Comparison of ENCODE assay signal across 12 cellular contexts in genomic region chr19:10758978-10759377, GRCh38. TPM values are rescaled to one million over a fixed set of nuclear protein-coding genes. Genes with fewer than 3 reads are reported as not detected.
DNase-seq lines count a peak whose midpoint lies in the region; ATAC-seq, FAIRE-seq and TF ChIP-seq lines count a peak whose summit lies in the region.
"Had no signal": no experiment of that assay in that cellular context is flagged by ENCODE, and none has a peak within 500 bp of the region (broad histone marks: within the 10 kb centered on the region; RNA-seq: fewer than 3 reads in every experiment).

No MANE protein-coding gene starts in this region.

- H4K91ac ChIP-seq in IMR-90 (ENCODE audit: insufficient read depth, low read depth, low read length) = no peak overlapping the region

- in situ Hi-C loops in IMR-90 (cut with MboI; ENCODE audit: low sequenced_read_pairs) = no loop called here

- no peak overlapping the region for H4K5ac ChIP-seq in IMR-90 (ENCODE audit: low read depth, low read length)

- no peak overlapping the region for H3K23ac ChIP-seq in IMR-90 (ENCODE audit: low read depth, low read length)

- no peak overlapping the region for H2BK120ac ChIP-seq in IMR-90 (ENCODE audit: low read depth, low read length)

- H2AFZ ChIP-seq in DND-41 (ENCODE audit: low read depth, low read length) (no peak overlapping the region), IMR-90 (replicated peaks; ENCODE audit: low read length, poor library complexity) (no peak overlapping the region), astrocyte (ENCODE audit: low read depth, low read length) (no peak overlapping the region)

- no peak overlapping the region for H3K18ac ChIP-seq in IMR-90 (ENCODE audit: low read depth, low read length)

- ATAC-seq in DND-41 (ENCODE audit: insufficient read depth, low read depth) (no peak), IMR-90 (ENCODE audit: low read depth) (no peak), GM21825 (IDR thresholded peaks at IDR 0.05; ENCODE audit: unreplicated experiment) (no peak)

- H3K36me3 ChIP-seq in DND-41 (ENCODE audit: insufficient read depth, low read length) = peaks cover 36% of the 10 kb centered on the region
- peaks cover 17% of the 10 kb centered on the region for H3K36me3 ChIP-seq in IMR-90 (ENCODE audit: control insufficient read depth, insufficient read depth, low read length)
- H3K36me3 ChIP-seq in astrocyte (ENCODE audit: insufficient read depth, low read length) = peaks cover 4% of the 10 kb centered on the region

- no peak overlapping the region for H2BK5ac ChIP-seq in IMR-90 (ENCODE audit: low read depth, low read length, poor library complexity, severe bottlenecking)

- H3K27me3 ChIP-seq in DND-41 (ENCODE audit: insufficient read depth, low read length, poor library complexity) = no peaks in the 10 kb centered on the region
- no peaks in the 10 kb centered on the region for H3K27me3 ChIP-seq in IMR-90 (ENCODE audit: control insufficient read depth, insufficient read depth, low read length)
- no peaks in the 10 kb centered on the region for H3K27me3 ChIP-seq in astrocyte (ENCODE audit: insufficient read depth, low read length)
- H3K27me3 ChIP-seq: esophagus muscularis mucosa had no signal

- H3K56ac ChIP-seq in IMR-90 (ENCODE audit: extremely low read depth, insufficient read depth, low read length) = 0 out of 2 replicates have a peak overlapping the region, but pooled peaks have one; percentile 6

- H3K9me1 ChIP-seq in IMR-90 (ENCODE audit: insufficient read depth, low read length) = peaks cover 24% of the 10 kb centered on the region

- no peak for TF ChIP-seq POLR2A in IMR-90 (IDR thresholded peaks at IDR 0.05; ENCODE audit: low read depth, low read length)

- peak overlapping the region; percentile 46; the same call in 1 of the 2 replicates for H3K9ac ChIP-seq in DND-41 (ENCODE audit: low read depth, low read length)
- H3K9ac ChIP-seq in IMR-90 (ENCODE audit: low read depth, low read length) = no peak overlapping the region
- no peak overlapping the region for H3K9ac ChIP-seq in astrocyte (ENCODE audit: low read length)

- H3K27me3 Mint-ChIP-seq in astrocyte (ENCODE audit: low read depth, unreplicated experiment) = no peaks in the 10 kb centered on the region
- H3K27me3 Mint-ChIP-seq in nephron progenitor cell (ENCODE audit: low read depth, poor library complexity) = no peaks in the 10 kb centered on the region

- H4K8ac ChIP-seq in IMR-90 (ENCODE audit: low read depth in 2 of 2, low read length in 2 of 2) = no peak overlapping the region

- H3K9me3 ChIP-seq in DND-41 (ENCODE audit: insufficient read depth, low read length, severe bottlenecking) = no peaks in the 10 kb centered on the region
- H3K9me3 ChIP-seq in IMR-90 (ENCODE audit: control insufficient read depth, insufficient read depth, low read length) = no peaks in the 10 kb centered on the region
- no peaks in the 10 kb centered on the region for H3K9me3 ChIP-seq in astrocyte (ENCODE audit: insufficient read depth, low read depth, low read length)
- H3K9me3 ChIP-seq: esophagus muscularis mucosa had no signal

- no peak for TF ChIP-seq CTCF in DND-41 (IDR thresholded peaks at IDR 0.05; ENCODE audit: borderline replicate concordance, extremely low read depth, low read length, poor library complexity, severe bottlenecking)
- no peak for TF ChIP-seq CTCF in IMR-90 (conservative IDR thresholded peaks at IDR 0.05; ENCODE audit: low read depth, low read length)
- no peak for TF ChIP-seq CTCF in astrocyte (IDR thresholded peaks at IDR 0.05; ENCODE audit: insufficient read depth, low read depth, low read length)
- no peak for TF ChIP-seq CTCF in nephron progenitor cell (IDR thresholded peaks at IDR 0.05)

- POLR2A ChIA-PET in IMR-90 (lab: Charles Lee; ENCODE audit: unreplicated experiment) = no interaction called here

- H4K20me1 ChIP-seq in DND-41 (ENCODE audit: insufficient read depth, low read length) (peaks cover 56% of the 10 kb centered on the region), IMR-90 (ENCODE audit: insufficient read depth, low read length) (peaks cover 66% of the 10 kb centered on the region), astrocyte (ENCODE audit: insufficient read depth, low read length) (peaks cover 80% of the 10 kb centered on the region)

- H3K4me3 Mint-ChIP-seq in astrocyte (ENCODE audit: unreplicated experiment) = no peak overlapping the region
- H3K4me3 Mint-ChIP-seq in nephron progenitor cell = no peak overlapping the region

- DNase-seq in DND-41 (no peak), IMR-90 (no peak), astrocyte (ENCODE audit: low read depth) (no peak), nephron progenitor cell (no peak), NCI-H1417 (lab: John Stamatoyannopoulos, UW) (no peak), AG08396 (ENCODE audit: low spot score) (no peak)
- DNase-seq in stimulated activated CD4-positive, alpha-beta T cell treated with anti-CD3 and anti-CD28 coated beads, Interleukin-4, amount 100 ng/mL, for 1 hour = no peak
- DNase-seq: NCI-H1105 treated with DMSO at 0.1 percent for 48 hours had no signal

- peaks cover 3% of the 10 kb centered on the region for H3K9me3 Mint-ChIP-seq in astrocyte (ENCODE audit: unreplicated experiment)
- no peaks in the 10 kb centered on the region for H3K9me3 Mint-ChIP-seq in nephron progenitor cell

- CTCF ChIA-PET in IMR-90 (lab: Yijun Ruan, JAX) = interaction anchor here (0.6 kb wide), 1 partner anchor 29 kb away, joined by 3 read pairs; no protein-coding TSS in a partner anchor

- H3K79me2 ChIP-seq in DND-41 (ENCODE audit: insufficient read depth, low read length) = peaks cover 74% of the 10 kb centered on the region
- peaks cover 57% of the 10 kb centered on the region for H3K79me2 ChIP-seq in astrocyte (ENCODE audit: insufficient read depth, low read length)

- H3K27ac Mint-ChIP-seq in astrocyte (ENCODE audit: unreplicated experiment) = peak overlapping the region; percentile 55
- peak overlapping the region; percentile 79 for H3K27ac Mint-ChIP-seq in nephron progenitor cell

- no peak overlapping the region for H3K14ac ChIP-seq in IMR-90 (replicated peaks; ENCODE audit: low read depth, low read length)

- no peak overlapping the region for H2AK5ac ChIP-seq in IMR-90 (ENCODE audit: low read depth, low read length)

- H3K4me1 Mint-ChIP-seq in astrocyte (ENCODE audit: low read depth, unreplicated experiment) (peaks cover 7% of the 10 kb centered on the region), nephron progenitor cell (peaks cover 21% of the 10 kb centered on the region)

- 100% methylated on average over 1 of the region's 5 CpGs; no CpG with 5 or more reads in 1 of the 2 experiments for WGBS in IMR-90 (ENCODE audit: extremely low coverage in 2 of 2, insufficient read length in 1 of 2), 2 experiments

- H2BK15ac ChIP-seq in IMR-90 (ENCODE audit: low read depth, low read length) = no peak overlapping the region

- H3K4me1 ChIP-seq in DND-41 (ENCODE audit: insufficient read depth, low read length) (peaks cover 27% of the 10 kb centered on the region), IMR-90 (ENCODE audit: control insufficient read depth, insufficient read depth, low read length) (no peaks in the 10 kb centered on the region; the same call in 1 of the 2 replicates), astrocyte (ENCODE audit: insufficient read depth, low read length) (peaks cover 6% of the 10 kb centered on the region)

- BruUV-seq in IMR-90 (replicated peaks; lab: Mats Ljungman, UMichigan) = no TSS peak

- H3K27ac ChIP-seq in DND-41 (ENCODE audit: low read length) = peak overlapping the region; percentile 85
- no peak overlapping the region for H3K27ac ChIP-seq in IMR-90 (ENCODE audit: insufficient read depth, low read length)
- H3K27ac ChIP-seq in astrocyte (ENCODE audit: low read depth, low read length) = no peak overlapping the region

- H3K36me3 Mint-ChIP-seq in astrocyte (ENCODE audit: low read depth, unreplicated experiment) (peaks cover 28% of the 10 kb centered on the region), nephron progenitor cell (ENCODE audit: low read depth) (peaks cover 23% of the 10 kb centered on the region)

- H3K4ac ChIP-seq in IMR-90 (ENCODE audit: low read depth, low read length) = no peak overlapping the region

- no peak overlapping the region for H2BK20ac ChIP-seq in IMR-90 (ENCODE audit: low read depth, low read length)

- peaks cover 24 to 88% of the 10 kb centered on the region in 2 experiments for H3K79me1 ChIP-seq in IMR-90 (ENCODE audit: low read depth in 1 of 2, low read length in 2 of 2)

- no peak overlapping the region for H2AK9ac ChIP-seq in IMR-90 (replicated peaks; ENCODE audit: low read depth, low read length, poor library complexity)

- TF ChIP-seq RAD21 in IMR-90 (IDR thresholded peaks at IDR 0.05; ENCODE audit: low read length) = no peak

- intact Hi-C loops in IMR-90 (cut with micrococcal nuclease) = no loop called here

- H3K4me3 ChIP-seq in DND-41 (ENCODE audit: low read depth in 1 of 2, low read length in 2 of 2) (peak overlapping the region in 1 of 2 experiments; percentile 45; a peak in 2 of 4 replicates), IMR-90 (ENCODE audit: insufficient read depth, low read depth, low read length) (no peak overlapping the region), astrocyte (ENCODE audit: insufficient read depth, low read depth, low read length) (no peak overlapping the region)
- H3K4me3 ChIP-seq: esophagus muscularis mucosa had no signal

- dilution Hi-C loops in IMR-90 (cut with HindIII; ENCODE audit: low sequenced_read_pairs, unreplicated experiment) = no loop called here

- FAIRE-seq in astrocyte (lab: Jason Lieb, UNC) = no peak
- FAIRE-seq: keratinocyte, TTC549 had no signal

- H3K4me2 ChIP-seq in DND-41 (ENCODE audit: insufficient read depth, low read length) = peak overlapping the region; percentile 64
- no peak overlapping the region for H3K4me2 ChIP-seq in IMR-90 (ENCODE audit: low read depth, low read length)
- H3K4me2 ChIP-seq in astrocyte (ENCODE audit: low read length) = no peak overlapping the region

TF ChIP-seq in IMR-90, 13 proteins besides CTCF, POLR2A, EP300 and RAD21:
- TF ChIP-seq MAFK (IDR thresholded peaks at IDR 0.05; ENCODE audit: low read depth, low read length) = no peak
- TF ChIP-seq SMC3 (IDR thresholded peaks at IDR 0.05; ENCODE audit: low read depth, low read length) = no peak
- no peak for TF ChIP-seq BHLHE40 (IDR thresholded peaks at IDR 0.05; ENCODE audit: low read depth, low read length)
- no peak for TF ChIP-seq FOS (IDR thresholded peaks at IDR 0.05; ENCODE audit: low read depth, low read length)
TF ChIP-seq in IMR-90: peak in this region for 0.

RNA-seq across cellular contexts. Expression of gene DNM2, which starts 41.1 kb away (rescaled TPM):
- 55.0 and 55.6 TPM in 2 replicates for total RNA-seq in IMR-90 (2012; rRNA removed)
- polyA plus RNA-seq in IMR-90 (2012; rRNA removed) = 74.2 and 74.6 TPM in 2 replicates
- 26.6 and 50.4 TPM in 2 replicates for polyA plus RNA-seq in IMR-90 (2012; cell fraction: cytosol; rRNA removed)
- 194 and 239 TPM in 2 replicates for polyA plus RNA-seq in IMR-90 (2012; cell fraction: nucleus; rRNA removed; ENCODE audit: low replicate concordance)
- total RNA-seq in astrocyte = 129 TPM in 2 replicates

RNA-seq across cellular contexts. Expression of gene QTRT1, which starts 57.7 kb away (rescaled TPM):
- total RNA-seq in IMR-90 (2012; rRNA removed) (18.6 and 19.9 TPM in 2 replicates), astrocyte (27.3 and 27.5 TPM in 2 replicates)
- polyA plus RNA-seq in IMR-90 (2012; rRNA removed) = 51.8 and 63.3 TPM in 2 replicates
- polyA plus RNA-seq in IMR-90 (2012; cell fraction: cytosol; rRNA removed) = 65.6 and 65.8 TPM in 2 replicates
- 180 and 458 TPM in 2 replicates for polyA plus RNA-seq in IMR-90 (2012; cell fraction: nucleus; rRNA removed; ENCODE audit: low replicate concordance)
